In the genomic region with DNA sequence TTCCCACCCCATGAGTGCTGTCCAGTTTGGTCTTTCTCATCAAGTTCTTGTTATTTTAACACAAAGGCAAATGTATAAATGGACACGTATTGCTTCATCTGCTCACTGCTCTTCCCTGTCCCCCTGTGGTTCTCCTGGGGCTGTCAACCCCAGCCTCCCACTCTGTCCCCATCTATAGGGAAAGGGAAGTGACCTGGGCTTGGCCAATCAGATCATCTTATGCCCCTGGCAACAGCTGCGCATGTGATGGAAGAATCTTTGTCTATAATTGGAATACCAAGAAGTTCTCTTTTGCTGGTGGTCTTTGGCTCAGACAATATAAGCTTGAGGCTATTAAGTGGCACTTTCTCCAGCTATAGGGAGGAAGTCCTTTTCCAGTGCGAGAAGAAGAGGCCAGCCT, we compare ENCODE assay signal across 26 cellular contexts.
"Had no signal": no experiment of that assay in that cellular context is flagged by ENCODE, and none has a peak within 500 bp of the region (broad histone marks: within the 10 kb centered on the region; RNA-seq: fewer than 3 reads in every experiment).

No MANE protein-coding gene starts in this region.

- H3K4me3 ChIP-seq: adrenal gland, ascending aorta, sigmoid colon, smooth muscle cell, transverse colon, vagina had no signal

- H3K27ac Mint-ChIP-seq: activated B cell treated with CpG ODN at 0.5 μM for 24 hours; activated CD4-positive, alpha-beta T cell treated with anti-CD3 and anti-CD28 coated beads for 36 hours; activated naive CD8-positive, alpha-beta T cell; activated T-helper 2 cell treated with anti-CD3 and anti-CD28 coated beads, Interferon-gamma antibody, Interleukin-2, Interleukin-4, amounts not matched to agents 10 μg/mL and 5 μg/mL and 100 μg/mL, durations not matched to agents 14 hours and 24 hours and 36 hours; stimulated activated naive B cell treated with anti-CD40 and anti-IgM and Interleukin-4, amounts not matched to agents 10 μg/mL and 1 μg/mL and 100 μg/mL, for 72 hours had no signal

- H3K9me3 ChIP-seq: adrenal gland, ascending aorta, sigmoid colon, transverse colon, vagina had no signal

- H3K27ac ChIP-seq: adrenal gland, ascending aorta, sigmoid colon, transverse colon, vagina had no signal

- DNase-seq: activated B cell treated with CpG ODN at 0.5 μM for 24 hours; activated CD4-positive, alpha-beta T cell treated with anti-CD3 and anti-CD28 coated beads for 36 hours; activated CD4-positive, alpha-beta T cell treated with anti-CD3 and anti-CD28 coated beads, Interleukin-2, amount 50 U/mL, for 4 hours; activated CD8-positive, alpha-beta memory T cell treated with anti-CD3 and anti-CD28 coated beads for 24 hours; activated CD8-positive, alpha-beta memory T cell treated with anti-CD3 and anti-CD28 coated beads, Interleukin-2, amount 50 U/mL, for 4 hours; activated naive CD4-positive, alpha-beta T cell; activated T-cell treated with anti-CD3 and anti-CD28 coated beads, Interleukin-2, amount 50 U/mL, for 4 hours; adrenal gland; central memory CD4-positive, alpha-beta T cell; dermis blood vessel endothelial cell; effector CD8-positive, alpha-beta T cell; erythroblast; foreskin fibroblast; left colon; mesenchymal stem cell; posterior cingulate gyrus; sigmoid colon; stimulated activated CD4-positive, alpha-beta T cell treated with anti-CD3 and anti-CD28 coated beads, Interleukin-15, amount 100 ng/mL, for 24 hours; stimulated activated CD8-positive, alpha-beta memory T cell treated with anti-CD3 and anti-CD28 coated beads, Interleukin-4, amount 100 ng/mL, for 48 hours; stimulated activated naive B cell treated with anti-CD40 and anti-IgM and Interleukin-4, amounts not matched to agents 10 μg/mL and 1 μg/mL and 100 μg/mL, for 72 hours; transverse colon had no signal

- H3K36me3 ChIP-seq: adrenal gland, ascending aorta, sigmoid colon, transverse colon, vagina had no signal

- H3K36me3 Mint-ChIP-seq: activated naive CD8-positive, alpha-beta T cell; stimulated activated naive B cell treated with anti-CD40 and anti-IgM and Interleukin-4, amounts not matched to agents 10 μg/mL and 1 μg/mL and 100 μg/mL, for 72 hours had no signal

- H3K9me3 Mint-ChIP-seq: activated B cell treated with CpG ODN at 0.5 μM for 24 hours; activated T-cell treated with anti-CD3 and anti-CD28 coated beads, Interleukin-2, amount 50 U/mL, for 4 hours; activated T-helper 2 cell treated with anti-CD3 and anti-CD28 coated beads, Interferon-gamma antibody, Interleukin-2, Interleukin-4, amounts not matched to agents 10 μg/mL and 5 μg/mL and 100 μg/mL, durations not matched to agents 14 hours and 24 hours and 36 hours had no signal

- H3K4me3 Mint-ChIP-seq: activated B cell treated with CpG ODN at 0.5 μM for 24 hours; activated CD4-positive, alpha-beta T cell treated with anti-CD3 and anti-CD28 coated beads for 36 hours; activated naive CD8-positive, alpha-beta T cell; activated T-cell treated with anti-CD3 and anti-CD28 coated beads, Interleukin-2, amount 50 U/mL, for 4 hours; stimulated activated naive B cell treated with anti-CD40 and anti-IgM and Interleukin-4, amounts not matched to agents 10 μg/mL and 1 μg/mL and 100 μg/mL, for 72 hours had no signal

- H3K4me2 ChIP-seq: smooth muscle cell had no signal

- H3K27me3 ChIP-seq: adrenal gland, ascending aorta, sigmoid colon, vagina had no signal

- ATAC-seq: activated CD4-positive, alpha-beta T cell treated with anti-CD3 and anti-CD28 coated beads for 36 hours; activated T-cell treated with anti-CD3 and anti-CD28 coated beads, Interleukin-2, amount 50 U/mL, for 4 hours; left colon; stimulated activated naive B cell treated with anti-CD40 and anti-IgM and Interleukin-4, amounts not matched to agents 10 μg/mL and 1 μg/mL and 100 μg/mL, for 72 hours had no signal

- H3K4me1 ChIP-seq: ascending aorta had no signal
